In the genomic region with DNA sequence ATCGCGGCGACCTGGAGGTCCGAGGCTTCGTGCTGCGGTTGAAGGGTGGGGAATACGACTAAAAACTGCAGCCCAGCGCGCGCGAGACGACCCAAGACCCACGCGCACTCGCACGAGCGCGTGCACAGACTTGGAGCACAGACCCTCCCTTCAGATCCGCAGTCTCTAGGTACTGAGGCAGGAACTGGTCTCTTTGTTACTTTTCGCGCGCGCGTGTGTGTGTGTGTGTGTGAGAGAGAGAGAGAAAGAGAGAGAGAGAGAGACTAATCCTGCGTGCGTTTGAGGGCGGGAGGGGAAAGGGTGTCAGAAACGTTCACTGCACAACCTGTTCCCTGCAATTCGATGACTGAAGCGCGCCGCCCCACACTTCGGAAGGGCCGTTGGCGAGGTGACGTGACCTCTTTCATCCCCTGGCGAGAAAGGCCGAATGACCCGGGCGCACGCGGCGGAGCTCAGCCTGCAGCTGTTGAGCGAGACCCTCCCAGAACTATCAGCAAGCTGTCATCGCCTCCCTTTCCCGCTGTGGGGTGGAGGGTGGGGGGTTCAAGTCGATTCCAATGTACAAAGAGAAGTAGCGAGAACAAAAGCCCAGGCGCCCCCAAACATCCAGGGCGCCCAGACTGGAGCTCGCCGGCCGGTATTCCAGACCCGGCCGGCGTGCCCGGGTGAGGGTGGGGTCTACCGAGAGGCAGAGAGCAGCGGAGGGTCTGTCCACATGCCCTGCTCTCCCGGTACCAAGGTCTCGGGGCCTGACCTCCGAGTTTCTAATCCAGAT, we compare ENCODE assay signal across 1 cellular context.
A peak's percentile ranks its signal among the peaks of the same experiment; 100 is the strongest.
TF ChIP-seq lines count a peak whose summit lies in the region.

No MANE protein-coding gene starts in this region.

TF ChIP-seq in K562, 482 proteins besides CTCF, POLR2A, EP300 and RAD21 (continued from another document and continues in another):
- TF ChIP-seq, protein P1, sequence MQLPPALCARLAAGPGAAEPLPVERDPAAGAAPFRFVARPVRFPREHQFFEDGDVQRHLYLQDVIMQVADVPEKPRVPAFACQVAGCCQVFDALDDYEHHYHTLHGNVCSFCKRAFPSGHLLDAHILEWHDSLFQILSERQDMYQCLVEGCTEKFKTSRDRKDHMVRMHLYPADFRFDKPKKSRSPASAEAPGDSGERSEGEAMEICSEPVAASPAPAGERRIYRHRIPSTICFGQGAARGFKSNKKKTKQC (CRISPR knock-in tag; IDR thresholded peaks at IDR 0.05): no peak
- TF ChIP-seq HSF4 (CRISPR knock-in tag; IDR thresholded peaks at IDR 0.05; ENCODE audit: borderline replicate concordance) (no peak), NCOA4 (IDR thresholded peaks at IDR 0.05; ENCODE audit: partially characterized antibody) (no peak), LCOR (CRISPR knock-in tag; IDR thresholded peaks at IDR 0.05) (no peak), SMARCC2 (IDR thresholded peaks at IDR 0.05; ENCODE audit: low read depth) (no peak), MAFF (IDR thresholded peaks at IDR 0.05; ENCODE audit: low read length) (no peak), ETV6 (IDR thresholded peaks at IDR 0.05; ENCODE audit: borderline replicate concordance in 1 of 2, low read depth in 2 of 2, low read length in 1 of 2) (no peak), ETV6 (CRISPR knock-in tag; IDR thresholded peaks at IDR 0.05; ENCODE audit: borderline replicate concordance) (no peak), ZNF140 (CRISPR knock-in tag; IDR thresholded peaks at IDR 0.05) (no peak), ZC3H8 (IDR thresholded peaks at IDR 0.05) (no peak), STAT5A (IDR thresholded peaks at IDR 0.05; ENCODE audit: borderline replicate concordance, low read length) (no peak), PCBP2 (IDR thresholded peaks at IDR 0.05; ENCODE audit: low read depth, low read length, poor library complexity, severe bottlenecking) (no peak), TBP (optimal IDR thresholded peaks at IDR 0.05; ENCODE audit: low read depth, low read length) (no peak), PCBP1 (IDR thresholded peaks at IDR 0.05; ENCODE audit: low read depth, low read length, poor library complexity, severe bottlenecking) (no peak), MYC (IDR thresholded peaks at IDR 0.05; ENCODE audit: low read depth, low read length) (peak; percentile 33; the same call in 1 of the 2 replicates), MYC (CRISPR knock-in tag; IDR thresholded peaks at IDR 0.05; ENCODE audit: borderline replicate concordance, low read depth) (no peak), POLR2H (tag; IDR thresholded peaks at IDR 0.05; ENCODE audit: low read depth) (no peak), CC2D1A (IDR thresholded peaks at IDR 0.05) (no peak), OTX1 (CRISPR knock-in tag; IDR thresholded peaks at IDR 0.05) (no peak), ARID2 (IDR thresholded peaks at IDR 0.05) (no peak), ZNF75A (CRISPR knock-in tag; IDR thresholded peaks at IDR 0.05) (no peak), ZNF644 (tag; IDR thresholded peaks at IDR 0.05; ENCODE audit: low read depth) (no peak), POLR2B (IDR thresholded peaks at IDR 0.05; ENCODE audit: low read depth, partially characterized antibody) (no peak), EGR1 (conservative IDR thresholded peaks at IDR 0.05) (no peak), LEF1 (IDR thresholded peaks at IDR 0.05) (no peak; the same call in 1 of the 2 replicates), RFX1 (IDR thresholded peaks at IDR 0.05) (no peak), ZFX (CRISPR knock-in tag; IDR thresholded peaks at IDR 0.05) (peak; percentile 35), MBD2 (IDR thresholded peaks at IDR 0.05; ENCODE audit: borderline replicate concordance, low read depth) (no peak), SMAD1 (IDR thresholded peaks at IDR 0.05; ENCODE audit: low read depth, low read length, partially characterized antibody) (no peak), ZNF12 (CRISPR knock-in tag; IDR thresholded peaks at IDR 0.05) (no peak), BCOR (IDR thresholded peaks at IDR 0.05) (peak; percentile 66), TGIF2 (CRISPR knock-in tag; IDR thresholded peaks at IDR 0.05) (no peak), HNRNPH1 (optimal IDR thresholded peaks at IDR 0.05; ENCODE audit: low read depth, low read length) (no peak)
- TF ChIP-seq, protein P2, sequence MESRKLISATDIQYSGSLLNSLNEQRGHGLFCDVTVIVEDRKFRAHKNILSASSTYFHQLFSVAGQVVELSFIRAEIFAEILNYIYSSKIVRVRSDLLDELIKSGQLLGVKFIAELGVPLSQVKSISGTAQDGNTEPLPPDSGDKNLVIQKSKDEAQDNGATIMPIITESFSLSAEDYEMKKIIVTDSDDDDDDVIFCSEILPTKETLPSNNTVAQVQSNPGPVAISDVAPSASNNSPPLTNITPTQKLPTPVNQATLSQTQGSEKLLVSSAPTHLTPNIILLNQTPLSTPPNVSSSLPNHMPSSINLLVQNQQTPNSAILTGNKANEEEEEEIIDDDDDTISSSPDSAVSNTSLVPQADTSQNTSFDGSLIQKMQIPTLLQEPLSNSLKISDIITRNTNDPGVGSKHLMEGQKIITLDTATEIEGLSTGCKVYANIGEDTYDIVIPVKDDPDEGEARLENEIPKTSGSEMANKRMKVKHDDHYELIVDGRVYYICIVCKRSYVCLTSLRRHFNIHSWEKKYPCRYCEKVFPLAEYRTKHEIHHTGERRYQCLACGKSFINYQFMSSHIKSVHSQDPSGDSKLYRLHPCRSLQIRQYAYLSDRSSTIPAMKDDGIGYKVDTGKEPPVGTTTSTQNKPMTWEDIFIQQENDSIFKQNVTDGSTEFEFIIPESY (CRISPR knock-in tag; IDR thresholded peaks at IDR 0.05): no peak
- TF ChIP-seq, protein P3, sequence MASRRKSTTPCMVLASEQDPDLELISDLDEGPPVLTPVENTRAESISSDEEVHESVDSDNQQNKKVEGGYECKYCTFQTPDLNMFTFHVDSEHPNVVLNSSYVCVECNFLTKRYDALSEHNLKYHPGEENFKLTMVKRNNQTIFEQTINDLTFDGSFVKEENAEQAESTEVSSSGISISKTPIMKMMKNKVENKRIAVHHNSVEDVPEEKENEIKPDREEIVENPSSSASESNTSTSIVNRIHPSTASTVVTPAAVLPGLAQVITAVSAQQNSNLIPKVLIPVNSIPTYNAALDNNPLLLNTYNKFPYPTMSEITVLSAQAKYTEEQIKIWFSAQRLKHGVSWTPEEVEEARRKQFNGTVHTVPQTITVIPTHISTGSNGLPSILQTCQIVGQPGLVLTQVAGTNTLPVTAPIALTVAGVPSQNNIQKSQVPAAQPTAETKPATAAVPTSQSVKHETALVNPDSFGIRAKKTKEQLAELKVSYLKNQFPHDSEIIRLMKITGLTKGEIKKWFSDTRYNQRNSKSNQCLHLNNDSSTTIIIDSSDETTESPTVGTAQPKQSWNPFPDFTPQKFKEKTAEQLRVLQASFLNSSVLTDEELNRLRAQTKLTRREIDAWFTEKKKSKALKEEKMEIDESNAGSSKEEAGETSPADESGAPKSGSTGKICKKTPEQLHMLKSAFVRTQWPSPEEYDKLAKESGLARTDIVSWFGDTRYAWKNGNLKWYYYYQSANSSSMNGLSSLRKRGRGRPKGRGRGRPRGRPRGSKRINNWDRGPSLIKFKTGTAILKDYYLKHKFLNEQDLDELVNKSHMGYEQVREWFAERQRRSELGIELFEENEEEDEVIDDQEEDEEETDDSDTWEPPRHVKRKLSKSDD (conservative IDR thresholded peaks at IDR 0.05; ENCODE audit: low read length): no peak
- TF ChIP-seq, protein P4, sequence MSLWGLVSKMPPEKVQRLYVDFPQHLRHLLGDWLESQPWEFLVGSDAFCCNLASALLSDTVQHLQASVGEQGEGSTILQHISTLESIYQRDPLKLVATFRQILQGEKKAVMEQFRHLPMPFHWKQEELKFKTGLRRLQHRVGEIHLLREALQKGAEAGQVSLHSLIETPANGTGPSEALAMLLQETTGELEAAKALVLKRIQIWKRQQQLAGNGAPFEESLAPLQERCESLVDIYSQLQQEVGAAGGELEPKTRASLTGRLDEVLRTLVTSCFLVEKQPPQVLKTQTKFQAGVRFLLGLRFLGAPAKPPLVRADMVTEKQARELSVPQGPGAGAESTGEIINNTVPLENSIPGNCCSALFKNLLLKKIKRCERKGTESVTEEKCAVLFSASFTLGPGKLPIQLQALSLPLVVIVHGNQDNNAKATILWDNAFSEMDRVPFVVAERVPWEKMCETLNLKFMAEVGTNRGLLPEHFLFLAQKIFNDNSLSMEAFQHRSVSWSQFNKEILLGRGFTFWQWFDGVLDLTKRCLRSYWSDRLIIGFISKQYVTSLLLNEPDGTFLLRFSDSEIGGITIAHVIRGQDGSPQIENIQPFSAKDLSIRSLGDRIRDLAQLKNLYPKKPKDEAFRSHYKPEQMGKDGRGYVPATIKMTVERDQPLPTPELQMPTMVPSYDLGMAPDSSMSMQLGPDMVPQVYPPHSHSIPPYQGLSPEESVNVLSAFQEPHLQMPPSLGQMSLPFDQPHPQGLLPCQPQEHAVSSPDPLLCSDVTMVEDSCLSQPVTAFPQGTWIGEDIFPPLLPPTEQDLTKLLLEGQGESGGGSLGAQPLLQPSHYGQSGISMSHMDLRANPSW (CRISPR knock-in tag; IDR thresholded peaks at IDR 0.05): no peak
- TF ChIP-seq, protein P5, sequence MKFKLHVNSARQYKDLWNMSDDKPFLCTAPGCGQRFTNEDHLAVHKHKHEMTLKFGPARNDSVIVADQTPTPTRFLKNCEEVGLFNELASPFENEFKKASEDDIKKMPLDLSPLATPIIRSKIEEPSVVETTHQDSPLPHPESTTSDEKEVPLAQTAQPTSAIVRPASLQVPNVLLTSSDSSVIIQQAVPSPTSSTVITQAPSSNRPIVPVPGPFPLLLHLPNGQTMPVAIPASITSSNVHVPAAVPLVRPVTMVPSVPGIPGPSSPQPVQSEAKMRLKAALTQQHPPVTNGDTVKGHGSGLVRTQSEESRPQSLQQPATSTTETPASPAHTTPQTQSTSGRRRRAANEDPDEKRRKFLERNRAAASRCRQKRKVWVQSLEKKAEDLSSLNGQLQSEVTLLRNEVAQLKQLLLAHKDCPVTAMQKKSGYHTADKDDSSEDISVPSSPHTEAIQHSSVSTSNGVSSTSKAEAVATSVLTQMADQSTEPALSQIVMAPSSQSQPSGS (CRISPR knock-in tag; IDR thresholded peaks at IDR 0.05): no peak
- TF ChIP-seq, protein P6, sequence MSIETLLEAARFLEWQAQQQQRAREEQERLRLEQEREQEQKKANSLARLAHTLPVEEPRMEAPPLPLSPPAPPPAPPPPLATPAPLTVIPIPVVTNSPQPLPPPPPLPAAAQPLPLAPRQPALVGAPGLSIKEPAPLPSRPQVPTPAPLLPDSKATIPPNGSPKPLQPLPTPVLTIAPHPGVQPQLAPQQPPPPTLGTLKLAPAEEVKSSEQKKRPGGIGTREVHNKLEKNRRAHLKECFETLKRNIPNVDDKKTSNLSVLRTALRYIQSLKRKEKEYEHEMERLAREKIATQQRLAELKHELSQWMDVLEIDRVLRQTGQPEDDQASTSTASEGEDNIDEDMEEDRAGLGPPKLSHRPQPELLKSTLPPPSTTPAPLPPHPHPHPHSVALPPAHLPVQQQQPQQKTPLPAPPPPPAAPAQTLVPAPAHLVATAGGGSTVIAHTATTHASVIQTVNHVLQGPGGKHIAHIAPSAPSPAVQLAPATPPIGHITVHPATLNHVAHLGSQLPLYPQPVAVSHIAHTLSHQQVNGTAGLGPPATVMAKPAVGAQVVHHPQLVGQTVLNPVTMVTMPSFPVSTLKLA (conservative IDR thresholded peaks at IDR 0.05): 0 out of 4 replicates have a peak, but pooled peaks of 1 of the 2 experiments have one; percentile 2
- TF ChIP-seq, protein P7, sequence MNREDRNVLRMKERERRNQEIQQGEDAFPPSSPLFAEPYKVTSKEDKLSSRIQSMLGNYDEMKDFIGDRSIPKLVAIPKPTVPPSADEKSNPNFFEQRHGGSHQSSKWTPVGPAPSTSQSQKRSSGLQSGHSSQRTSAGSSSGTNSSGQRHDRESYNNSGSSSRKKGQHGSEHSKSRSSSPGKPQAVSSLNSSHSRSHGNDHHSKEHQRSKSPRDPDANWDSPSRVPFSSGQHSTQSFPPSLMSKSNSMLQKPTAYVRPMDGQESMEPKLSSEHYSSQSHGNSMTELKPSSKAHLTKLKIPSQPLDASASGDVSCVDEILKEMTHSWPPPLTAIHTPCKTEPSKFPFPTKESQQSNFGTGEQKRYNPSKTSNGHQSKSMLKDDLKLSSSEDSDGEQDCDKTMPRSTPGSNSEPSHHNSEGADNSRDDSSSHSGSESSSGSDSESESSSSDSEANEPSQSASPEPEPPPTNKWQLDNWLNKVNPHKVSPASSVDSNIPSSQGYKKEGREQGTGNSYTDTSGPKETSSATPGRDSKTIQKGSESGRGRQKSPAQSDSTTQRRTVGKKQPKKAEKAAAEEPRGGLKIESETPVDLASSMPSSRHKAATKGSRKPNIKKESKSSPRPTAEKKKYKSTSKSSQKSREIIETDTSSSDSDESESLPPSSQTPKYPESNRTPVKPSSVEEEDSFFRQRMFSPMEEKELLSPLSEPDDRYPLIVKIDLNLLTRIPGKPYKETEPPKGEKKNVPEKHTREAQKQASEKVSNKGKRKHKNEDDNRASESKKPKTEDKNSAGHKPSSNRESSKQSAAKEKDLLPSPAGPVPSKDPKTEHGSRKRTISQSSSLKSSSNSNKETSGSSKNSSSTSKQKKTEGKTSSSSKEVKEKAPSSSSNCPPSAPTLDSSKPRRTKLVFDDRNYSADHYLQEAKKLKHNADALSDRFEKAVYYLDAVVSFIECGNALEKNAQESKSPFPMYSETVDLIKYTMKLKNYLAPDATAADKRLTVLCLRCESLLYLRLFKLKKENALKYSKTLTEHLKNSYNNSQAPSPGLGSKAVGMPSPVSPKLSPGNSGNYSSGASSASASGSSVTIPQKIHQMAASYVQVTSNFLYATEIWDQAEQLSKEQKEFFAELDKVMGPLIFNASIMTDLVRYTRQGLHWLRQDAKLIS (CRISPR knock-in tag; IDR thresholded peaks at IDR 0.05): no peak
- TF ChIP-seq, protein P8, sequence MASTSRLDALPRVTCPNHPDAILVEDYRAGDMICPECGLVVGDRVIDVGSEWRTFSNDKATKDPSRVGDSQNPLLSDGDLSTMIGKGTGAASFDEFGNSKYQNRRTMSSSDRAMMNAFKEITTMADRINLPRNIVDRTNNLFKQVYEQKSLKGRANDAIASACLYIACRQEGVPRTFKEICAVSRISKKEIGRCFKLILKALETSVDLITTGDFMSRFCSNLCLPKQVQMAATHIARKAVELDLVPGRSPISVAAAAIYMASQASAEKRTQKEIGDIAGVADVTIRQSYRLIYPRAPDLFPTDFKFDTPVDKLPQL (IDR thresholded peaks at IDR 0.05; ENCODE audit: extremely low read depth, insufficient read length): no peak
- TF ChIP-seq, protein P9, sequence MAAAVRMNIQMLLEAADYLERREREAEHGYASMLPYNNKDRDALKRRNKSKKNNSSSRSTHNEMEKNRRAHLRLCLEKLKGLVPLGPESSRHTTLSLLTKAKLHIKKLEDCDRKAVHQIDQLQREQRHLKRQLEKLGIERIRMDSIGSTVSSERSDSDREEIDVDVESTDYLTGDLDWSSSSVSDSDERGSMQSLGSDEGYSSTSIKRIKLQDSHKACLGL (CRISPR knock-in tag; IDR thresholded peaks at IDR 0.05; ENCODE audit: borderline replicate concordance, poor library complexity, severe bottlenecking): no peak
